ENCODE assay signal across 15 cellular contexts in genomic region chr13:33634526-33635111, GRCh38.
DNase-seq lines count a peak whose midpoint lies in the region; ATAC-seq and TF ChIP-seq lines count a peak whose summit lies in the region.
"Had no signal": no experiment of that assay in that cellular context is flagged by ENCODE, and none has a peak within 500 bp of the region (broad histone marks: within the 10 kb centered on the region; RNA-seq: fewer than 3 reads in every experiment).

No MANE protein-coding gene starts in this region.

- no peaks in the 10 kb centered on the region for H3K9me3 ChIP-seq in Caco-2
- H3K9me3 ChIP-seq in heart right ventricle = no peaks in the 10 kb centered on the region
- H3K9me3 ChIP-seq in osteoblast (ENCODE audit: low read depth, low read length) = no peaks in the 10 kb centered on the region
- H3K9me3 ChIP-seq: body of pancreas, esophagus squamous epithelium, vagina had no signal

- 53 to 73% methylated on average over 10 of the region's 10 CpGs for WGBS in heart right ventricle, 2 donors

- no peak for TF ChIP-seq CTCF in Caco-2 (IDR thresholded peaks at IDR 0.05; ENCODE audit: insufficient read depth in 1 of 2, low read depth in 1 of 2, low read length in 1 of 2, severe bottlenecking in 1 of 2, unreplicated experiment in 1 of 2)
- TF ChIP-seq CTCF in brain microvascular endothelial cell (IDR thresholded peaks at IDR 0.05; ENCODE audit: low read depth, low read length, missing control alignments) = no peak
- peak in 1 of 9 donors; percentile 30 for TF ChIP-seq CTCF in heart right ventricle (IDR thresholded peaks at IDR 0.05)
- TF ChIP-seq CTCF in osteoblast (IDR thresholded peaks at IDR 0.05; ENCODE audit: extremely low read depth, low read depth, low read length) = no peak

- CTCF ChIA-PET in Caco-2 (lab: Charles Lee) = interaction anchor here (0.7 to 1.0 kb wide), 2 partner anchors 43 to 90 kb away, joined by 3 read pairs; no protein-coding TSS in a partner anchor
- CTCF ChIA-PET in HEK293T (lab: Yijun Ruan, JAX) = no interaction called here

- peak overlapping the region; percentile 91 for H3K27ac Mint-ChIP-seq in Caco-2 (ENCODE audit: unreplicated experiment)
- H3K27ac Mint-ChIP-seq: activated CD4-positive, alpha-beta T cell treated with anti-CD3 and anti-CD28 coated beads, Interleukin-2, amount 10 ng/mL, durations not matched to agents 24 days and 14 days; T-helper 2 cell treated with Interferon-gamma antibody and Interleukin-4, amounts not matched to agents 5 μg/mL and 100 μg/mL, for 36 hours had no signal

- DNase-seq in Caco-2 (peak; percentile 62 to 64), brain microvascular endothelial cell (peak; percentile 35), heart right ventricle (no peak), osteoblast (ENCODE audit: insufficient read length, low spot score, missing footprints) (peak; percentile 46), HEK293T (ENCODE audit: extremely low spot score) (no peak), iPS-NIHi7 (ENCODE audit: extremely low spot score) (no peak)
- DNase-seq: activated CD4-positive, alpha-beta T cell treated with anti-CD3 and anti-CD28 coated beads, Interleukin-2, amount 10 ng/mL, durations not matched to agents 24 days and 14 days; body of pancreas; DMS 273 treated with DMSO at 0.1 percent for 48 hours; esophagus squamous epithelium; NCI-H2171 treated with DMSO at 0.1 percent for 48 hours had no signal

- H3K4me3 Mint-ChIP-seq in Caco-2 (ENCODE audit: unreplicated experiment) = peak overlapping the region; percentile 57
- H3K4me3 Mint-ChIP-seq: activated CD4-positive, alpha-beta T cell treated with anti-CD3 and anti-CD28 coated beads, Interleukin-2, amount 10 ng/mL, durations not matched to agents 24 days and 14 days; T-helper 2 cell treated with Interferon-gamma antibody and Interleukin-4, amounts not matched to agents 5 μg/mL and 100 μg/mL, for 36 hours had no signal

- H3K36me3 ChIP-seq in Caco-2 (ENCODE audit: control insufficient read depth, insufficient read depth, low read length) (no peaks in the 10 kb centered on the region), brain microvascular endothelial cell (replicated peaks) (no peaks in the 10 kb centered on the region), heart right ventricle (no peaks in the 10 kb centered on the region), osteoblast (ENCODE audit: insufficient read depth, low read length) (no peaks in the 10 kb centered on the region)
- H3K36me3 ChIP-seq: esophagus squamous epithelium, vagina had no signal

- ATAC-seq in heart right ventricle (peak; percentile 41 to 79 (median 68)), HG03097 (IDR thresholded peaks at IDR 0.05; ENCODE audit: low FRiP score, unreplicated experiment) (no peak), HG02798 (IDR thresholded peaks at IDR 0.05; ENCODE audit: poor library complexity, unreplicated experiment) (no peak)
- ATAC-seq: body of pancreas had no signal

- H3K4me1 ChIP-seq in Caco-2 (peaks cover 35% of the 10 kb centered on the region), heart right ventricle (peaks cover 0 to 16% (median 9%) of the 10 kb centered on the region in 9 donors), osteoblast (ENCODE audit: insufficient read depth, low read length) (peaks cover 34% of the 10 kb centered on the region)

- H3K4me2 ChIP-seq in osteoblast (ENCODE audit: insufficient read depth, low read length) = peak overlapping the region; percentile 72

- BruUV-seq in Caco-2 (replicated peaks; lab: Mats Ljungman, UMichigan) = TSS peak; percentile 97

- H2AFZ ChIP-seq in osteoblast (ENCODE audit: low read length) = peak overlapping the region; percentile 83

- intact Hi-C loops in Caco-2 (cut with micrococcal nuclease; ENCODE audit: unreplicated experiment) = loop anchor here (1.0 kb wide), 3 partner anchors 8 to 89 kb away; no protein-coding TSS in a partner anchor
- intact Hi-C loops in heart right ventricle (cut with DNase I) = no loop called here

- peaks cover 27% of the 10 kb centered on the region for H3K4me1 Mint-ChIP-seq in Caco-2 (ENCODE audit: low read depth, unreplicated experiment)

- H3K4me3 ChIP-seq in Caco-2 (ENCODE audit: low read depth, low read length) = no peak overlapping the region
- peak overlapping the region; percentile 4 for H3K4me3 ChIP-seq in brain microvascular endothelial cell (ENCODE audit: low read depth, low read length)
- H3K4me3 ChIP-seq in heart right ventricle = peak overlapping the region in 1 of 10 donors; percentile 10
- peak overlapping the region; percentile 52 for H3K4me3 ChIP-seq in osteoblast (ENCODE audit: insufficient read depth, low read length)
- H3K4me3 ChIP-seq: body of pancreas, esophagus squamous epithelium, vagina had no signal

- peaks cover 8% of the 10 kb centered on the region for H3K36me3 Mint-ChIP-seq in Caco-2 (ENCODE audit: insufficient read depth, unreplicated experiment)

- H3K27me3 Mint-ChIP-seq in Caco-2 (ENCODE audit: insufficient read depth, unreplicated experiment) = no peaks in the 10 kb centered on the region
- H3K27me3 Mint-ChIP-seq: activated CD4-positive, alpha-beta T cell treated with anti-CD3 and anti-CD28 coated beads, Interleukin-2, amount 10 ng/mL, durations not matched to agents 24 days and 14 days had no signal

- POLR2A ChIA-PET in Caco-2 (lab: Charles Lee) = interaction anchor here (0.7 kb wide), 1 partner anchor 70 kb away, joined by 3 read pairs; no protein-coding TSS in a partner anchor
- POLR2A ChIA-PET in HEK293T (lab: Yijun Ruan, JAX) = no interaction called here

- no peaks in the 10 kb centered on the region for H3K79me2 ChIP-seq in osteoblast (ENCODE audit: insufficient read depth, low read length)

- H4K20me1 ChIP-seq in osteoblast (ENCODE audit: insufficient read depth, low read length) = no peaks in the 10 kb centered on the region

- in situ Hi-C loops in brain microvascular endothelial cell (cut with HindIII; ENCODE audit: low pct_ligation_motif_present, low sequenced_read_pairs) = no loop called here

- peak overlapping the region; percentile 14 for H3K27ac ChIP-seq in brain microvascular endothelial cell
- peak overlapping the region in 6 of 10 donors; percentile 27 to 63 (median 40) for H3K27ac ChIP-seq in heart right ventricle
- no peak overlapping the region for H3K27ac ChIP-seq in osteoblast (ENCODE audit: low read depth, low read length)
- H3K27ac ChIP-seq: body of pancreas, vagina had no signal

- H3K27me3 ChIP-seq in Caco-2 (replicated peaks; ENCODE audit: control insufficient read depth, insufficient read depth, low read length) (no peaks in the 10 kb centered on the region), brain microvascular endothelial cell (replicated peaks) (no peaks in the 10 kb centered on the region), heart right ventricle (no peaks in the 10 kb centered on the region), osteoblast (ENCODE audit: insufficient read depth, low read length) (no peaks in the 10 kb centered on the region)
- H3K27me3 ChIP-seq: body of pancreas, esophagus squamous epithelium, vagina had no signal

- H3K9me3 Mint-ChIP-seq in Caco-2 (ENCODE audit: unreplicated experiment) = no peaks in the 10 kb centered on the region

TF ChIP-seq in HEK293T, 16 proteins besides CTCF, POLR2A, EP300 and RAD21:
- TF ChIP-seq SUZ12 (IDR thresholded peaks at IDR 0.05) (no peak), ELF4 (IDR thresholded peaks at IDR 0.05) (no peak), HDGF (IDR thresholded peaks at IDR 0.05; ENCODE audit: borderline replicate concordance) (no peak), LEF1 (IDR thresholded peaks at IDR 0.05; ENCODE audit: borderline replicate concordance) (no peak), NFRKB (IDR thresholded peaks at IDR 0.05) (no peak), L3MBTL2 (conservative IDR thresholded peaks at IDR 0.05) (no peak), ARNT (IDR thresholded peaks at IDR 0.05) (no peak), SP1 (IDR thresholded peaks at IDR 0.05) (no peak), FOXM1 (IDR thresholded peaks at IDR 0.05; ENCODE audit: borderline replicate concordance) (no peak), TARDBP (IDR thresholded peaks at IDR 0.05) (no peak), PKNOX1 (IDR thresholded peaks at IDR 0.05) (no peak), BHLHE40 (IDR thresholded peaks at IDR 0.05; ENCODE audit: borderline replicate concordance) (no peak), FOXK2 (IDR thresholded peaks at IDR 0.05) (no peak), ZNF384 (IDR thresholded peaks at IDR 0.05) (no peak), CTBP1 (IDR thresholded peaks at IDR 0.05; ENCODE audit: borderline replicate concordance) (no peak), FOXA1 (IDR thresholded peaks at IDR 0.05) (no peak)
TF ChIP-seq in HEK293T: peak in this region for 0.

Comparison
In these comparisons a context has a peak if more than half of its experiments do, and no peak if none do; other contexts are left out.
1. DNase-seq: peak in Caco-2 (2 of 2), brain microvascular endothelial cell (single experiment) and osteoblast (single experiment); none in heart right ventricle (0 of 2), HEK293T (single experiment) and iPS-NIHi7 (single experiment).
2. ATAC-seq: peak in heart right ventricle (8 of 8); none in HG03097 (single experiment) and HG02798 (single experiment).